ENCODE assay signal across 8 cellular contexts in genomic region chr12:116735951-116736599, GRCh38. TPM values are rescaled to one million over a fixed set of nuclear protein-coding genes. Genes with fewer than 3 reads are reported as not detected.
DNase-seq lines count a peak whose midpoint lies in the region; ATAC-seq, FAIRE-seq and TF ChIP-seq lines count a peak whose summit lies in the region.

No MANE protein-coding gene starts in this region.

- no peak for DNase-seq in activated naive CD4-positive, alpha-beta T cell treated with anti-CD3 and anti-CD28 coated beads for 36 hours
- no peak for DNase-seq in activated naive CD4-positive, alpha-beta T cell treated with anti-CD3 and anti-CD28 coated beads, Interleukin-2, amount 50 U/mL, for 16 hours
- DNase-seq in activated CD4-positive, alpha-beta memory T cell treated with anti-CD3 and anti-CD28 coated beads, Interleukin-2, amount 10 ng/mL, durations not matched to agents 7 days and 5 days = no peak
- DNase-seq in kidney tubule cell (ENCODE audit: low spot score) (peak; percentile 53), thyroid gland (peak; percentile 73 to 82), HTR-8/SVneo (ENCODE audit: insufficient read length, low spot score) (no peak), putamen (ENCODE audit: low spot score) (no peak)

- TF ChIP-seq POLR2A in thyroid gland (IDR thresholded peaks at IDR 0.05) = peak; percentile 42 to 76

- no peaks in the 10 kb centered on the region for H3K9me3 Mint-ChIP-seq in activated naive CD4-positive, alpha-beta T cell treated with anti-CD3 and anti-CD28 coated beads for 36 hours
- no peaks in the 10 kb centered on the region for H3K9me3 Mint-ChIP-seq in activated CD4-positive, alpha-beta memory T cell treated with anti-CD3 and anti-CD28 coated beads, Interleukin-2, amount 10 ng/mL, durations not matched to agents 7 days and 5 days

- H3K4me3 Mint-ChIP-seq in activated naive CD4-positive, alpha-beta T cell treated with anti-CD3 and anti-CD28 coated beads for 36 hours = peak overlapping the region; percentile 89
- peak overlapping the region; percentile 84 for H3K4me3 Mint-ChIP-seq in activated CD4-positive, alpha-beta memory T cell treated with anti-CD3 and anti-CD28 coated beads, Interleukin-2, amount 10 ng/mL, durations not matched to agents 7 days and 5 days

- H3K4me1 Mint-ChIP-seq in activated naive CD4-positive, alpha-beta T cell treated with anti-CD3 and anti-CD28 coated beads for 36 hours (ENCODE audit: low read depth) = peaks cover 25% of the 10 kb centered on the region
- H3K4me1 Mint-ChIP-seq in activated CD4-positive, alpha-beta memory T cell treated with anti-CD3 and anti-CD28 coated beads, Interleukin-2, amount 10 ng/mL, durations not matched to agents 7 days and 5 days = peaks cover 39% of the 10 kb centered on the region

- 48 to 52% methylated on average over 9 of the region's 9 CpGs for WGBS in thyroid gland, 2 donors

- no peaks in the 10 kb centered on the region for H3K27me3 ChIP-seq in thyroid gland

- intact Hi-C loops in activated naive CD4-positive, alpha-beta T cell treated with anti-CD3 and anti-CD28 coated beads for 36 hours (cut with micrococcal nuclease) = loop anchor here (5.0 to 10.0 kb wide), 3 partner anchors 226 to 459 kb away; partner anchors contain the start of gene MED13L
- intact Hi-C loops in thyroid gland (cut with DNase I) = no loop called here

- no peak for FAIRE-seq in HTR-8/SVneo (lab: Jason Lieb, UNC)

- H3K36me3 ChIP-seq in thyroid gland = peaks cover 10 to 13% of the 10 kb centered on the region in 2 donors

- peaks cover 39 to 46% of the 10 kb centered on the region in 2 donors for H3K4me1 ChIP-seq in thyroid gland

- H3K27me3 Mint-ChIP-seq in activated naive CD4-positive, alpha-beta T cell treated with anti-CD3 and anti-CD28 coated beads for 36 hours (ENCODE audit: low read depth) = no peaks in the 10 kb centered on the region
- H3K27me3 Mint-ChIP-seq in activated CD4-positive, alpha-beta memory T cell treated with anti-CD3 and anti-CD28 coated beads, Interleukin-2, amount 10 ng/mL, durations not matched to agents 7 days and 5 days = no peaks in the 10 kb centered on the region

- ATAC-seq in GM21786 (IDR thresholded peaks at IDR 0.05; ENCODE audit: unreplicated experiment) = no peak

- H3K27ac Mint-ChIP-seq in activated naive CD4-positive, alpha-beta T cell treated with anti-CD3 and anti-CD28 coated beads for 36 hours = no peak overlapping the region
- H3K27ac Mint-ChIP-seq in activated CD4-positive, alpha-beta memory T cell treated with anti-CD3 and anti-CD28 coated beads, Interleukin-2, amount 10 ng/mL, durations not matched to agents 7 days and 5 days = no peak overlapping the region

- H3K4me3 ChIP-seq in thyroid gland (replicated peaks in 1 of 3) = peak overlapping the region in 2 of 3 donors; percentile 56 to 82

- CTCF ChIA-PET in activated naive CD4-positive, alpha-beta T cell treated with anti-CD3 and anti-CD28 coated beads for 36 hours (lab: Charles Lee) = interaction anchor here (0.6 to 1.3 kb wide), 2 partner anchors 33 to 177 kb away, joined by 3 read pairs; no protein-coding TSS in a partner anchor
- CTCF ChIA-PET in activated CD4-positive, alpha-beta memory T cell treated with anti-CD3 and anti-CD28 coated beads, Interleukin-2, amount 10 ng/mL, durations not matched to agents 7 days and 5 days (lab: Charles Lee) = no interaction called here

- H3K27ac ChIP-seq in thyroid gland = peak overlapping the region; percentile 70 to 87 (median 79)

- H3K9me3 ChIP-seq in thyroid gland = no peaks in the 10 kb centered on the region

- peaks cover 13% of the 10 kb centered on the region for H3K36me3 Mint-ChIP-seq in activated naive CD4-positive, alpha-beta T cell treated with anti-CD3 and anti-CD28 coated beads for 36 hours (ENCODE audit: low read depth)
- H3K36me3 Mint-ChIP-seq in activated CD4-positive, alpha-beta memory T cell treated with anti-CD3 and anti-CD28 coated beads, Interleukin-2, amount 10 ng/mL, durations not matched to agents 7 days and 5 days (ENCODE audit: low read depth) = peaks cover 21% of the 10 kb centered on the region

- POLR2A ChIA-PET in activated CD4-positive, alpha-beta memory T cell treated with anti-CD3 and anti-CD28 coated beads, Interleukin-2, amount 10 ng/mL, durations not matched to agents 7 days and 5 days (lab: Charles Lee) = interaction anchor here (1.1 to 1.5 kb wide), 2 partner anchors 14 to 327 kb away, joined by 3 read pairs; no protein-coding TSS in a partner anchor

- no peak for TF ChIP-seq CTCF in thyroid gland (IDR thresholded peaks at IDR 0.05)

RNA-seq across cellular contexts. Expression of gene SPRING1, which starts 1.8 kb away (rescaled TPM):
- total RNA-seq in activated naive CD4-positive, alpha-beta T cell treated with anti-CD3 and anti-CD28 coated beads for 36 hours = 10 to 100 TPM; 14.8 to 16.9 TPM
- total RNA-seq in activated CD4-positive, alpha-beta memory T cell treated with anti-CD3 and anti-CD28 coated beads, Interleukin-2, amount 10 ng/mL, durations not matched to agents 7 days and 5 days = 10 to 100 TPM; 24.0 to 29.6 TPM
- 100 to 1,000 TPM in 2 of 4 donors, 10 to 100 TPM in 2; 88.0 to 163 (median 124) TPM for total RNA-seq in thyroid gland

RNA-seq across cellular contexts. Expression of gene RNFT2, which starts 2.0 kb away (rescaled TPM):
- 10 to 100 TPM; 13.0 to 15.8 TPM for total RNA-seq in activated naive CD4-positive, alpha-beta T cell treated with anti-CD3 and anti-CD28 coated beads for 36 hours
- total RNA-seq in activated CD4-positive, alpha-beta memory T cell treated with anti-CD3 and anti-CD28 coated beads, Interleukin-2, amount 10 ng/mL, durations not matched to agents 7 days and 5 days = 1 to 10 TPM; 9.0 to 9.8 TPM
- total RNA-seq in thyroid gland = 1 to 10 TPM; 2.3 to 5.0 (median 4.5) TPM

Comparison
In these comparisons a context has a peak if more than half of its experiments do, and no peak if none do; other contexts are left out.
1. DNase-seq: peak in kidney tubule cell (single experiment) and thyroid gland (2 of 2); none in activated naive CD4-positive, alpha-beta T cell treated with anti-CD3 and anti-CD28 coated beads for 36 hours (single experiment), activated naive CD4-positive, alpha-beta T cell treated with anti-CD3 and anti-CD28 coated beads, Interleukin-2, amount 50 U/mL, for 16 hours (single experiment), activated CD4-positive, alpha-beta memory T cell treated with anti-CD3 and anti-CD28 coated beads, Interleukin-2, amount 10 ng/mL, durations not matched to agents 7 days and 5 days (single experiment), HTR-8/SVneo (single experiment) and putamen (single experiment).